ENCODE assay signal across 22 cellular contexts in the genomic region with DNA sequence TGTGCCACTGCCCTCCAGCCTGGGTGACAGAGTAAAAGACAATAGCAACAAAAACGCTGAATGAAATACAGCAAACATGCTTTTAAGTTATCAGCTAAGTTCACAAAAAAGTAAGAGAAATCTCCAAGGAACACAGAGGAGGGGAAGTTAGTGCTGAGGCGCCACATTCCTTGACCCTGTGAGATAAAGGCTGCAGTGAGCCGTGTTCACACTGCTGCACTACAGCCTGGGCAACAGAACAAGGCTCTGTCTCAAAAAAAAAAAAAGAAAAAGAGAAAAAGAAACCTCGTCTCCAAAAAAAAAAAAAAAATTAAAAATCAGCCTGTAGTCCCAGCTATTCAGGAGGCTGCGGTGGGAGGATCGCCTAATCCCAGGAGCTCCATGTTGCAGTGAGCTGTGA. TPM values are rescaled to one million over a fixed set of nuclear protein-coding genes. Genes with fewer than 3 reads are reported as not detected.
DNase-seq lines count a peak whose midpoint lies in the region; ATAC-seq and TF ChIP-seq lines count a peak whose summit lies in the region.
"Had no signal": no experiment of that assay in that cellular context is flagged by ENCODE, and none has a peak within 500 bp of the region (broad histone marks: within the 10 kb centered on the region; RNA-seq: fewer than 3 reads in every experiment).

No MANE protein-coding gene starts in this region.

- DNase-seq in Right ventricle myocardium superior, result no peak
- no peak for DNase-seq in cardiac septum (ENCODE audit: low spot score)
- peak; percentile 70 for DNase-seq in fibroblast of pulmonary artery (ENCODE audit: low read depth)
- no peak for DNase-seq in left lobe of liver (ENCODE audit: low spot score)
- no peak for DNase-seq in T-helper 2 cell treated with Interferon-gamma antibody and Interleukin-4, amounts not matched to agents 5 μg/mL and 100 μg/mL, for 36 hours (ENCODE audit: low spot score)
- DNase-seq in amygdala (lab: John Stamatoyannopoulos, UW), result no peak
- no peak for DNase-seq in stimulated activated CD4-positive, alpha-beta T cell treated with anti-CD3 and anti-CD28 coated beads, Interleukin-12 subunit alpha, Interleukin-12 subunit beta, amount 100 ng/mL, for 4 hours
- DNase-seq in body of pancreas, result no peak
- DNase-seq: DND-41, IMR-90, Karpas-422, MG63, NCI-H1092, NCI-H146, NCI-H2081, NCI-H510A, NCI-H774, PC-9 had no signal

- TF ChIP-seq POLR2A in body of pancreas (IDR thresholded peaks at IDR 0.05), result no peak

- peak; percentile 83 for ATAC-seq in Right ventricle myocardium superior (ENCODE audit: poor library complexity)
- ATAC-seq in left lobe of liver, result peak; percentile 66
- no peak for ATAC-seq in body of pancreas

- no peak overlapping the region for H3K27ac ChIP-seq in body of pancreas
- H3K27ac ChIP-seq: PC-9 had no signal

- peaks cover 8% of the 10 kb centered on the region for H3K4me1 Mint-ChIP-seq in T-helper 2 cell treated with Interferon-gamma antibody and Interleukin-4, amounts not matched to agents 5 μg/mL and 100 μg/mL, for 36 hours (ENCODE audit: low read depth)

- H3K9me3 Mint-ChIP-seq in T-helper 2 cell treated with Interferon-gamma antibody and Interleukin-4, amounts not matched to agents 5 μg/mL and 100 μg/mL, for 36 hours, result no peaks in the 10 kb centered on the region

- H3K27me3 Mint-ChIP-seq in T-helper 2 cell treated with Interferon-gamma antibody and Interleukin-4, amounts not matched to agents 5 μg/mL and 100 μg/mL, for 36 hours (ENCODE audit: low read depth), result peaks cover 67% of the 10 kb centered on the region

- H3K27me3 ChIP-seq in body of pancreas, result no peaks in the 10 kb centered on the region

- intact Hi-C loops in Right ventricle myocardium superior (cut with DNase I) (no loop called here), cardiac septum (cut with DNase I) (no loop called here), body of pancreas (cut with DNase I) (no loop called here)

- no peak overlapping the region for H3K27ac Mint-ChIP-seq in T-helper 2 cell treated with Interferon-gamma antibody and Interleukin-4, amounts not matched to agents 5 μg/mL and 100 μg/mL, for 36 hours

- H3K9me3 ChIP-seq in body of pancreas, result no peaks in the 10 kb centered on the region
- H3K9me3 ChIP-seq: HAP-1 had no signal

- H3K4me3 ChIP-seq in fibroblast of pulmonary artery (replicated peaks; ENCODE audit: low read depth, low read length) (no peak overlapping the region), body of pancreas (no peak overlapping the region)
- H3K4me3 ChIP-seq: GM12878, HAP-1, MG63, PC-9 had no signal

- no peaks in the 10 kb centered on the region for H3K4me1 ChIP-seq in body of pancreas
- H3K4me1 ChIP-seq: HAP-1 had no signal

- no peak overlapping the region for H3K4me3 Mint-ChIP-seq in T-helper 2 cell treated with Interferon-gamma antibody and Interleukin-4, amounts not matched to agents 5 μg/mL and 100 μg/mL, for 36 hours

- no peaks in the 10 kb centered on the region for H3K36me3 ChIP-seq in body of pancreas (replicated peaks in 1 of 2; ENCODE audit: insufficient read depth in 1 of 2, low read depth in 2 of 2)
- H3K36me3 ChIP-seq: HAP-1, MG63 had no signal

- no peak for TF ChIP-seq CTCF in fibroblast of pulmonary artery (IDR thresholded peaks at IDR 0.05; ENCODE audit: low read length, missing control alignments)
- no peak for TF ChIP-seq CTCF in body of pancreas (IDR thresholded peaks at IDR 0.05)

- H3K36me3 Mint-ChIP-seq in T-helper 2 cell treated with Interferon-gamma antibody and Interleukin-4, amounts not matched to agents 5 μg/mL and 100 μg/mL, for 36 hours (ENCODE audit: low read depth), result no peaks in the 10 kb centered on the region

- WGBS in body of pancreas, 2 donors, result 43% methylated on average over 6 of the region's 6 CpGs

RNA-seq across cellular contexts. Expression of gene DOCK6, which starts 16.3 kb away (rescaled TPM):
- total RNA-seq in Right ventricle myocardium superior (32.0 TPM), cardiac septum (50.5 TPM), left lobe of liver (30.0 TPM), body of pancreas (10 to 100 TPM; 77.1 to 89.2 TPM)

RNA-seq across cellular contexts. Expression of gene TSPAN16, which starts 17.3 kb away (rescaled TPM):
- not detected for total RNA-seq in Right ventricle myocardium superior
- total RNA-seq in cardiac septum, result not detected
- not detected for total RNA-seq in left lobe of liver
- not detected for total RNA-seq in body of pancreas
- total RNA-seq: A172, GM12878, HT-29, IMR-90, PC-9 had no signal

RNA-seq across cellular contexts. Expression of gene ANGPTL8, which starts 39.3 kb away (rescaled TPM):
- total RNA-seq in Right ventricle myocardium superior, result 0.40 TPM
- not detected for total RNA-seq in cardiac septum
- 202 TPM for total RNA-seq in left lobe of liver
- not detected for total RNA-seq in body of pancreas
- total RNA-seq: A172, GM12878, HT-29, IMR-90, PC-9 had no signal

Comparison
In these comparisons a context has a peak if more than half of its experiments do, and no peak if none do; other contexts are left out.
1. RNA of gene ANGPTL8, which starts 39.3 kb away (total RNA-seq): 202 TPM in left lobe of liver (single experiment); 0.40 TPM in Right ventricle myocardium superior (single experiment), not detected in cardiac septum (single experiment) and not detected in body of pancreas; every median in the first group is over 100 times any median in the second.